ENCODE assay signal across 9 cellular contexts in the genomic region with DNA sequence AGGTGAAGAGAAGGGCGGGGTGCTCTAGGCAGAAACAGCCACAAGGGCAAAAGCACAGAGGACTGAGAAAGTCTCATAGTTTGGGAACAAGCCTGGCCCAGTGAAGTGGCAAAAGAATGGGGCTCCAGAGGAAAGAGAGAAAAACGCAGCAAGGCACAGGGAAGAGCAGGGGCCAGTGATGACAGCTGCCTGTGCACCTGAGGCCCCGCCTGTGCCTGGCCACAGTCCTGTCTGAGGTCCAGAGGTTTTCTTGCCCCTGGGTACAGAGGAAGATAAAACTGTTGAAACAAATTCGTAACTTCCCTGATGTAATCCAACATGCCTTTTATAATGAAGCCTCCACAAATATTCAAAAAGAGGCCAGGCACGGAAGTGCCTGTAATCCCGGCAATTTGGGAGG. TPM values are rescaled to one million over a fixed set of nuclear protein-coding genes. Genes with fewer than 3 reads are reported as not detected.
"Had no signal": no experiment of that assay in that cellular context is flagged by ENCODE, and none has a peak within 500 bp of the region (broad histone marks: within the 10 kb centered on the region; RNA-seq: fewer than 3 reads in every experiment).

No MANE protein-coding gene starts in this region.

- H3K36me3 ChIP-seq: HAP-1 had no signal

- H3K9me3 ChIP-seq: HAP-1 had no signal

- H3K4me3 ChIP-seq: HAP-1 had no signal

- FAIRE-seq: HTR-8/SVneo had no signal

- H3K4me3 Mint-ChIP-seq: HFFc6 had no signal

- H3K4me1 ChIP-seq: HAP-1 had no signal

- DNase-seq: GOT3, H7, HFFc6, KG1 had no signal

- H3K9me3 Mint-ChIP-seq: HFFc6 had no signal

RNA-seq across cellular contexts. Expression of a gene that starts 22.0 kb away (rescaled TPM):
- total RNA-seq: H4, HFFc6, HT-29 had no signal
- polyA plus RNA-seq: IgD-negative memory B cell had no signal
